Comparison of ENCODE assay signal across 29 cellular contexts in the genomic region with DNA sequence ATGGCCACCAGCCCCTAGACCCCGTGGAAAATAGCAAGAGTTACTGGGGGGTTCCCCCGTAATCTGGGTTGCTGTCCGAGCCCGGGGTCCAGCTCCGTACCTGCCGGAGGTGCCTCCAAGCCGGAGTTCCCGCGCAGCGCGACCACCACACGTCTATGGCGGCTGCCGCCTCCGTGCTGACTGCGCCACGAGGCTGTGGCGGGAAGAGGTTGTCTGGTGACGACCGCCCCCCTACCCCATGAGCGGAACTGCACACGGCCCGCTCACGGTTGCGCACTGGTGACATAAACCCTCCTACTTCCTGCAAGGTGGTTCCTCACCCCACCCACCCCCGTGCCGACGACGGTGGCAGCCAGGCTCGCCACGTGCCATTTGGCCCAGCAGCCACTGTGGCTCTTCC. TPM values are rescaled to one million over a fixed set of nuclear protein-coding genes. Genes with fewer than 3 reads are reported as not detected.
DNase-seq lines count a peak whose midpoint lies in the region; ATAC-seq, FAIRE-seq and TF ChIP-seq lines count a peak whose summit lies in the region.
"Had no signal": no experiment of that assay in that cellular context is flagged by ENCODE, and none has a peak within 500 bp of the region (broad histone marks: within the 10 kb centered on the region; RNA-seq: fewer than 3 reads in every experiment).

A gene (minus strand): TSS at position 184 of the 400 bp plus-strand sequence. CDS start 2,518 bp downstream, outside the sequence.

- H3K79me2 ChIP-seq in K562 (ENCODE audit: control insufficient read depth, insufficient read depth, low read length), result no peaks in the 10 kb centered on the region

- no peaks in the 10 kb centered on the region for H4K20me1 ChIP-seq in K562 (replicated peaks; ENCODE audit: control insufficient read depth, insufficient read depth, low read length)

- in situ Hi-C loops in K562 (cut with MboI), result no loop called here

- CTCF ChIA-PET in K562 (lab: Yijun Ruan, JAX; ENCODE audit: low intra/inter-chr PET ratio), result no interaction called here

- H3K27me3 ChIP-seq in GM06990 (replicated peaks; ENCODE audit: control insufficient read depth, insufficient read depth, low read length) (no peaks in the 10 kb centered on the region), H7 (ENCODE audit: control insufficient read depth, insufficient read depth, low read length) (no peaks in the 10 kb centered on the region), K562 (ENCODE audit: control insufficient read depth in 2 of 2, insufficient read depth in 2 of 2, low read length in 2 of 2) (0 out of 5 replicates have a peak, but pooled peaks cover 0 to 5% of the 10 kb centered on the region in 2 experiments)
- H3K27me3 ChIP-seq: BE2C had no signal

- no peak for FAIRE-seq in K562 (lab: Jason Lieb, UNC)
- FAIRE-seq: A204.1, G401.6, GM12892, GM18507 had no signal

- intact Hi-C loops in K562 (cut with micrococcal nuclease), result no loop called here

- no peak for TF ChIP-seq EP300 in K562 (IDR thresholded peaks at IDR 0.05; ENCODE audit: low read length)

- no peaks in the 10 kb centered on the region for H3K27me3 Mint-ChIP-seq in chondrocyte (ENCODE audit: low read depth)
- H3K27me3 Mint-ChIP-seq: CD4-positive, alpha-beta memory T cell; CD4-positive, CD25-positive, alpha-beta regulatory T cell; CD8-positive, alpha-beta memory T cell had no signal

- H3K4me3 ChIP-seq in GM06990 (replicated peaks; ENCODE audit: low read depth, low read length) (no peak within 1 kb of the TSS), H7 (ENCODE audit: insufficient read depth, low read depth, low read length) (no peak within 1 kb of the TSS), K562 (no peak within 1 kb of the TSS)
- H3K4me3 ChIP-seq: BLaER1 had no signal

- DNase-seq in Daoy (ENCODE audit: low read depth) (peak; percentile 1), GM06990 (ENCODE audit: extremely low read depth, insufficient read length) (peak; percentile 9), H7 (peak; percentile 17), K562 (ENCODE audit: extremely low read depth in 1 of 4, low spot score in 3 of 4) (no peak), hypothalamus (lab: John Stamatoyannopoulos, UW) (no peak), chondrocyte (ENCODE audit: low spot score) (no peak), NCI-H1694 (lab: John Stamatoyannopoulos, UW) (no peak), UCSD-AML1 (lab: John Stamatoyannopoulos, UW; ENCODE audit: unreplicated experiment) (no peak)
- DNase-seq: 8988T; ACHN; BE2C; C1 segment of cervical spinal cord; CD4-positive, alpha-beta memory T cell; CD4-positive, CD25-positive, alpha-beta regulatory T cell; CD8-positive, alpha-beta memory T cell; COR-L47; DMS 273 treated with DMSO at 0.1 percent for 48 hours; DMS153; DMS53; DMS79; DND-41 had no signal

- H3K36me3 ChIP-seq in GM06990 (ENCODE audit: control insufficient read depth, insufficient read depth, low read length) (no peaks in the 10 kb centered on the region), H7 (replicated peaks; ENCODE audit: control insufficient read depth, insufficient read depth, low read length) (no peaks in the 10 kb centered on the region), K562 (ENCODE audit: control insufficient read depth, insufficient read depth, low read length) (no peaks in the 10 kb centered on the region)
- H3K36me3 ChIP-seq: BE2C, BLaER1 had no signal

- peaks cover 3 to 7% of the 10 kb centered on the region in 2 experiments; a peak in 3 of 5 replicates for H3K4me1 ChIP-seq in K562 (replicated peaks in 1 of 2; ENCODE audit: control insufficient read depth in 2 of 2, insufficient read depth in 2 of 2, low read length in 2 of 2)
- H3K4me1 ChIP-seq: BE2C, BLaER1 had no signal

- H3K9me1 ChIP-seq in K562 (ENCODE audit: control insufficient read depth, insufficient read depth, low read length), result no peaks in the 10 kb centered on the region

- no TSS peak for BruUV-seq in K562 (replicated peaks; lab: Mats Ljungman, UMichigan)

- H3K4me2 ChIP-seq in K562 (ENCODE audit: insufficient read depth, low read length), result no peak within 1 kb of the TSS
- H3K4me2 ChIP-seq: BLaER1 had no signal

- WGBS in K562 (ENCODE audit: insufficient coverage, low coverage, missing lambda C conversion rate), result 81% methylated on average over 19 of the region's 31 CpGs

- H3K4me3 Mint-ChIP-seq in chondrocyte (ENCODE audit: unreplicated experiment), result no peak within 1 kb of the TSS
- H3K4me3 Mint-ChIP-seq: CD14-positive monocyte; CD4-positive, alpha-beta memory T cell had no signal

- no peak within 1 kb of the TSS for H2AFZ ChIP-seq in K562 (ENCODE audit: low read depth, low read length)

- POLR2A ChIA-PET in K562 (lab: Yijun Ruan, JAX), result interaction anchor here (0.5 kb wide), 1 partner anchor 58 kb away, joined by 3 read pairs; no protein-coding TSS in a partner anchor

- H3K27ac ChIP-seq in K562 (ENCODE audit: extremely low read depth, low read depth, low read length), result no peak within 1 kb of the TSS
- H3K27ac ChIP-seq: BLaER1 had no signal

- no peaks in the 10 kb centered on the region for H3K4me1 Mint-ChIP-seq in chondrocyte (ENCODE audit: low read depth)

- peaks cover 3% of the 10 kb centered on the region for H3K9me3 Mint-ChIP-seq in chondrocyte (ENCODE audit: low read depth)
- H3K9me3 Mint-ChIP-seq: CD4-positive, alpha-beta memory T cell; CD4-positive, CD25-positive, alpha-beta regulatory T cell; CD8-positive, alpha-beta memory T cell had no signal

- ATAC-seq in K562, result no peak

- H3K9me3 ChIP-seq in K562 (replicated peaks; ENCODE audit: control insufficient read depth, insufficient read depth, low read depth, low read length), result no peaks in the 10 kb centered on the region
- H3K9me3 ChIP-seq: BE2C, BLaER1 had no signal

- no peaks in the 10 kb centered on the region for H3K36me3 Mint-ChIP-seq in chondrocyte (ENCODE audit: low read depth)
- H3K36me3 Mint-ChIP-seq: CD14-positive monocyte; CD4-positive, alpha-beta memory T cell; CD4-positive, CD25-positive, alpha-beta regulatory T cell; CD8-positive, alpha-beta memory T cell had no signal

- no peak within 1 kb of the TSS for H3K27ac Mint-ChIP-seq in chondrocyte (ENCODE audit: unreplicated experiment)
- H3K27ac Mint-ChIP-seq: CD4-positive, alpha-beta memory T cell; CD4-positive, CD25-positive, alpha-beta regulatory T cell; CD8-positive, alpha-beta memory T cell had no signal

- no peak within 1 kb of the TSS for H3K9ac ChIP-seq in K562 (ENCODE audit: insufficient read depth in 1 of 2, low read depth in 2 of 2, low read length in 2 of 2)
- H3K9ac ChIP-seq: BLaER1 had no signal

- TF ChIP-seq POLR2A in K562 (conservative IDR thresholded peaks at IDR 0.05), result no peak

- no peak for TF ChIP-seq CTCF in GM06990 (IDR thresholded peaks at IDR 0.05; ENCODE audit: insufficient read depth, low read length, poor library complexity, severe bottlenecking)
- TF ChIP-seq CTCF in K562 (IDR thresholded peaks at IDR 0.05 in 2 of 3, conservative IDR thresholded peaks at IDR 0.05 in 1 of 3; ENCODE audit: insufficient read depth in 2 of 3, low read depth in 1 of 3, low read length in 3 of 3), result no peak
- no peak for TF ChIP-seq CTCF in chondrocyte (IDR thresholded peaks at IDR 0.05)

- TF ChIP-seq RAD21 in K562 (CRISPR knock-in tag; conservative IDR thresholded peaks at IDR 0.05 in 1 of 2, IDR thresholded peaks at IDR 0.05 in 1 of 2), result no peak

TF ChIP-seq in K562, 482 proteins besides CTCF, POLR2A, EP300 and RAD21 (continues in another document):
- TF ChIP-seq ZNF41 (CRISPR knock-in tag; conservative IDR thresholded peaks at IDR 0.05), result no peak
- TF ChIP-seq KAT2B (IDR thresholded peaks at IDR 0.05; ENCODE audit: low read depth, low read length), result no peak
- TF ChIP-seq, protein P1, sequence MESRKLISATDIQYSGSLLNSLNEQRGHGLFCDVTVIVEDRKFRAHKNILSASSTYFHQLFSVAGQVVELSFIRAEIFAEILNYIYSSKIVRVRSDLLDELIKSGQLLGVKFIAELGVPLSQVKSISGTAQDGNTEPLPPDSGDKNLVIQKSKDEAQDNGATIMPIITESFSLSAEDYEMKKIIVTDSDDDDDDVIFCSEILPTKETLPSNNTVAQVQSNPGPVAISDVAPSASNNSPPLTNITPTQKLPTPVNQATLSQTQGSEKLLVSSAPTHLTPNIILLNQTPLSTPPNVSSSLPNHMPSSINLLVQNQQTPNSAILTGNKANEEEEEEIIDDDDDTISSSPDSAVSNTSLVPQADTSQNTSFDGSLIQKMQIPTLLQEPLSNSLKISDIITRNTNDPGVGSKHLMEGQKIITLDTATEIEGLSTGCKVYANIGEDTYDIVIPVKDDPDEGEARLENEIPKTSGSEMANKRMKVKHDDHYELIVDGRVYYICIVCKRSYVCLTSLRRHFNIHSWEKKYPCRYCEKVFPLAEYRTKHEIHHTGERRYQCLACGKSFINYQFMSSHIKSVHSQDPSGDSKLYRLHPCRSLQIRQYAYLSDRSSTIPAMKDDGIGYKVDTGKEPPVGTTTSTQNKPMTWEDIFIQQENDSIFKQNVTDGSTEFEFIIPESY (CRISPR knock-in tag; IDR thresholded peaks at IDR 0.05), result peak; percentile 60

RNA-seq across cellular contexts. Expression of the gene that starts here (rescaled TPM):
- not detected in 2 replicates for total RNA-seq in Daoy (2014; rRNA removed; shearing (Covaris generic))
- 0.22 TPM in 1 of 2 replicates, not detected in the other for total RNA-seq in H7 (2014; rRNA removed; shearing (Covaris generic))
- not detected in 2 replicates for total RNA-seq in K562 (2011; cell fraction: chromatin; rRNA removed; ENCODE audit: low replicate concordance)
- total RNA-seq in K562 (2011; cell fraction: nucleolus; rRNA removed), result not detected in 2 replicates
- total RNA-seq in K562 (2011; cell fraction: nucleoplasm; rRNA removed), result not detected in 2 replicates
- total RNA-seq in K562 (2014; rRNA removed) (not detected in 2 replicates), K562 (2014; rRNA removed; fragmentation: Illumina TruSeq; extraction: Trizol) (0.07 TPM in 1 of 2 replicates, not detected in the other), K562 (2015; rRNA removed; fragmentation: Illumina TruSeq; extraction: Trizol) (0.07 TPM in 1 of 2 replicates, not detected in the other), K562 (2021) (0.20 TPM in 1 of 2 replicates, not detected in the other), chondrocyte (not detected in 3 replicates)
- polyA plus RNA-seq in K562 (2011; rRNA removed) (0.03 TPM in 2 replicates), K562 (2014; fragmentation: Illumina TruSeq; extraction: Trizol) (0.04 TPM in 1 of 2 replicates, not detected in the other), K562 (2014; fragmentation: Nextera tagmentation; extraction: Ambion mirVana) (not detected), K562 (2014; rRNA removed) (0.07 TPM in 1 of 2 replicates, not detected in the other)
- 0.03 and 0.09 TPM in 2 replicates for polyA plus RNA-seq in K562 (2011; cell fraction: cytosol; rRNA removed)
- polyA plus RNA-seq in K562 (2011; cell fraction: nucleus; rRNA removed), result 0.06 and 0.07 TPM in 2 replicates
- polyA plus RNA-seq in K562 (2012), result 0.12 and 0.15 TPM in 2 replicates
- not detected in 2 replicates for polyA minus RNA-seq in K562 (2011; rRNA and poly(A)+ RNA removed)
- polyA minus RNA-seq in K562 (2011; cell fraction: cytosol; rRNA and poly(A)+ RNA removed), result not detected in 2 replicates
- polyA minus RNA-seq in K562 (2011; cell fraction: nucleus; rRNA and poly(A)+ RNA removed), result not detected in 2 replicates
- total RNA-seq: A673; CD8-positive, alpha-beta memory T cell had no signal
- polyA plus RNA-seq: AG04450; CD8-positive, alpha-beta memory T cell had no signal

Comparison
In these comparisons a context has a peak if more than half of its experiments do, and no peak if none do; other contexts are left out.
1. Peak in DNase-seq in Daoy; RNA of the gene not detected or under 1 TPM.
2. Peak in DNase-seq in H7; RNA of the gene not detected or under 1 TPM.